ENCODE assay signal across 11 cellular contexts in genomic region chr18:3266062-3266608, GRCh38. TPM values are rescaled to one million over a fixed set of nuclear protein-coding genes. Genes with fewer than 3 reads are reported as not detected.
DNase-seq lines count a peak whose midpoint lies in the region; ATAC-seq, FAIRE-seq and TF ChIP-seq lines count a peak whose summit lies in the region.
"Had no signal": no experiment of that assay in that cellular context is flagged by ENCODE, and none has a peak within 500 bp of the region (broad histone marks: within the 10 kb centered on the region; RNA-seq: fewer than 3 reads in every experiment).

No MANE protein-coding gene starts in this region.

- peaks cover 3% of the 10 kb centered on the region for H3K9me1 ChIP-seq in endothelial cell of umbilical vein (replicated peaks; ENCODE audit: control insufficient read depth, extremely low read depth, insufficient read depth, low read length)

- dilution Hi-C loops in endothelial cell of umbilical vein (cut with MboI; ENCODE audit: extremely low pct_ligation_motif_present, low sequenced_read_pairs) = loop anchor here (25.0 kb wide), 1 partner anchor 196 kb away; the partner anchor contains the start of gene TGIF1

- H3K4me1 ChIP-seq in DOHH2 (ENCODE audit: control insufficient read depth, low read length) (peaks cover 68% of the 10 kb centered on the region), RWPE2 (ENCODE audit: insufficient read depth, poor library complexity, severe bottlenecking) (peaks cover 54% of the 10 kb centered on the region), endothelial cell of umbilical vein (ENCODE audit: control insufficient read depth, extremely low read depth, insufficient read depth, low read length) (peaks cover 58% of the 10 kb centered on the region)

- peak overlapping the region; percentile 73 for H3K4me2 ChIP-seq in DOHH2 (ENCODE audit: low read length)
- peak overlapping the region; percentile 97 for H3K4me2 ChIP-seq in endothelial cell of umbilical vein (ENCODE audit: insufficient read depth, low read length)

- peak overlapping the region; percentile 77 for H3K27ac Mint-ChIP-seq in progenitor cell of endocrine pancreas

- H3K79me2 ChIP-seq in DOHH2 (ENCODE audit: control insufficient read depth, low read length) = peaks cover 99% of the 10 kb centered on the region
- H3K79me2 ChIP-seq in endothelial cell of umbilical vein (ENCODE audit: control insufficient read depth, insufficient read depth, low read length) = peaks cover 91% of the 10 kb centered on the region

- TF ChIP-seq POLR2A in endothelial cell of umbilical vein (IDR thresholded peaks at IDR 0.05; ENCODE audit: low read depth, low read length) = no peak

- ATAC-seq in RWPE2 (ENCODE audit: low read depth) = no peak
- no peak for ATAC-seq in HG02763 (IDR thresholded peaks at IDR 0.05; ENCODE audit: unreplicated experiment)
- ATAC-seq: HCT116 had no signal

- POLR2A ChIA-PET in endothelial cell of umbilical vein (lab: Charles Lee) = interaction anchor here (0.6 kb wide), 1 partner anchor 406 kb away, joined by 6 read pairs; no protein-coding TSS in a partner anchor

- no peaks in the 10 kb centered on the region for H3K27me3 Mint-ChIP-seq in progenitor cell of endocrine pancreas

- TF ChIP-seq CTCF in DOHH2 (IDR thresholded peaks at IDR 0.05; ENCODE audit: low read depth, low read length, poor library complexity, severe bottlenecking) (no peak), RWPE2 (IDR thresholded peaks at IDR 0.05; ENCODE audit: poor library complexity, severe bottlenecking) (no peak), endothelial cell of umbilical vein (IDR thresholded peaks at IDR 0.05; ENCODE audit: extremely low read depth in 1 of 2, insufficient read depth in 1 of 2, low read depth in 1 of 2, low read length in 2 of 2) (no peak), progenitor cell of endocrine pancreas (IDR thresholded peaks at IDR 0.05; ENCODE audit: unreplicated experiment) (no peak)

- peaks cover 40% of the 10 kb centered on the region for H3K4me1 Mint-ChIP-seq in progenitor cell of endocrine pancreas (ENCODE audit: low read depth)

- intact Hi-C loops in endothelial cell of umbilical vein (cut with micrococcal nuclease) = no loop called here

- H3K9ac ChIP-seq in endothelial cell of umbilical vein (replicated peaks; ENCODE audit: extremely low read depth, insufficient read depth, low read length) = no peak overlapping the region

- no peak for FAIRE-seq in endothelial cell of umbilical vein (lab: Jason Lieb, UNC)

- peaks cover 25% of the 10 kb centered on the region for H3K36me3 ChIP-seq in DOHH2 (ENCODE audit: control insufficient read depth, low read length)
- peaks cover 18% of the 10 kb centered on the region; the same call in 1 of the 2 replicates for H3K36me3 ChIP-seq in RWPE2 (ENCODE audit: low read depth)
- peaks cover 0 to 2% of the 10 kb centered on the region in 2 experiments for H3K36me3 ChIP-seq in endothelial cell of umbilical vein (ENCODE audit: control insufficient read depth in 2 of 2, extremely low read depth in 1 of 2, insufficient read depth in 2 of 2, low read length in 2 of 2)

- no peak overlapping the region for H2AFZ ChIP-seq in endothelial cell of umbilical vein (ENCODE audit: low read depth, low read length)

- H3K4me3 Mint-ChIP-seq in progenitor cell of endocrine pancreas (ENCODE audit: low read depth) = no peak overlapping the region

- H3K27ac ChIP-seq in DOHH2 (ENCODE audit: low read depth, low read length) (no peak overlapping the region), RWPE2 (ENCODE audit: poor library complexity, severe bottlenecking) (peak overlapping the region; percentile 8), endothelial cell of umbilical vein (ENCODE audit: insufficient read depth, low read depth, low read length) (no peak overlapping the region)

- no peak for DNase-seq in RWPE2 (ENCODE audit: low spot score)
- DNase-seq in endothelial cell of umbilical vein (ENCODE audit: low read depth, low spot score) = no peak
- DNase-seq in progenitor cell of endocrine pancreas (ENCODE audit: low spot score, unreplicated experiment) = no peak
- no peak for DNase-seq in NCI-H446 treated with DMSO at 0.1 percent for 48 hours (lab: John Stamatoyannopoulos, UW)
- no peak for DNase-seq in SHP77 treated with DMSO at 0.1 percent for 48 hours (lab: John Stamatoyannopoulos, UW)
- DNase-seq: activated CD8-positive, alpha-beta memory T cell treated with anti-CD3 and anti-CD28 coated beads, Interleukin-2, amount 50 U/mL, for 4 hours; midbrain had no signal

- H3K9me2 ChIP-seq in DOHH2 (replicated peaks; ENCODE audit: control insufficient read depth, low read length) = no peaks in the 10 kb centered on the region

- no peaks in the 10 kb centered on the region for H3K36me3 Mint-ChIP-seq in progenitor cell of endocrine pancreas (ENCODE audit: insufficient read depth)
- H3K36me3 Mint-ChIP-seq: brain had no signal

- H3K27me3 ChIP-seq in DOHH2 (ENCODE audit: control insufficient read depth, low read length) (no peaks in the 10 kb centered on the region), RWPE2 (ENCODE audit: insufficient read depth, poor library complexity, severe bottlenecking) (no peaks in the 10 kb centered on the region), endothelial cell of umbilical vein (ENCODE audit: control insufficient read depth in 2 of 2, insufficient read depth in 2 of 2, low read length in 2 of 2) (no peaks in the 10 kb centered on the region)

- H3K9me3 ChIP-seq in DOHH2 (ENCODE audit: control insufficient read depth, insufficient read depth, low read length) = no peaks in the 10 kb centered on the region
- no peaks in the 10 kb centered on the region for H3K9me3 ChIP-seq in RWPE2 (ENCODE audit: severe bottlenecking)
- H3K9me3 ChIP-seq in endothelial cell of umbilical vein (replicated peaks; ENCODE audit: control insufficient read depth, insufficient read depth, low read length) = no peaks in the 10 kb centered on the region

- CTCF ChIA-PET in endothelial cell of umbilical vein (lab: Charles Lee) = interaction anchor here (0.5 to 1.4 kb wide), 4 partner anchors 57 to 400 kb away, joined by 3 to 6 read pairs (median 4); no protein-coding TSS in a partner anchor

- peaks cover 2% of the 10 kb centered on the region; the same call in 1 of the 2 replicates for H3F3A ChIP-seq in DOHH2 (ENCODE audit: control insufficient read depth, insufficient read depth)

- peak overlapping the region; percentile 7; the same call in 1 of the 2 replicates for H3K4me3 ChIP-seq in DOHH2 (ENCODE audit: low read length)
- H3K4me3 ChIP-seq in RWPE2 (ENCODE audit: severe bottlenecking) = no peak overlapping the region
- H3K4me3 ChIP-seq in endothelial cell of umbilical vein (replicated peaks in 1 of 3; ENCODE audit: insufficient read depth in 1 of 3, low read depth in 1 of 3, low read length in 3 of 3) = no peak overlapping the region

- no peaks in the 10 kb centered on the region for H3K9me3 Mint-ChIP-seq in progenitor cell of endocrine pancreas (ENCODE audit: low read depth)
- H3K9me3 Mint-ChIP-seq: brain had no signal

- peaks cover 46% of the 10 kb centered on the region for H4K20me1 ChIP-seq in DOHH2 (ENCODE audit: control insufficient read depth, insufficient read depth, low read depth, low read length)
- H4K20me1 ChIP-seq in endothelial cell of umbilical vein (replicated peaks; ENCODE audit: control insufficient read depth, extremely low read depth, insufficient read depth, low read length) = peaks cover 48% of the 10 kb centered on the region

- BruUV-seq in endothelial cell of umbilical vein (replicated peaks; lab: Mats Ljungman, UMichigan) = no TSS peak

TF ChIP-seq in endothelial cell of umbilical vein, 7 proteins besides CTCF, POLR2A, EP300 and RAD21 (continues in another document):
- no peak for TF ChIP-seq GATA2 (IDR thresholded peaks at IDR 0.05; ENCODE audit: insufficient read depth, insufficient read length, low read depth, low read length)
- no peak for TF ChIP-seq MYC (IDR thresholded peaks at IDR 0.05; ENCODE audit: low read depth, low read length)
- no peak for TF ChIP-seq EZH2 (IDR thresholded peaks at IDR 0.05; ENCODE audit: borderline replicate concordance, low read depth, low read length, severe bottlenecking)
- TF ChIP-seq, protein P1, sequence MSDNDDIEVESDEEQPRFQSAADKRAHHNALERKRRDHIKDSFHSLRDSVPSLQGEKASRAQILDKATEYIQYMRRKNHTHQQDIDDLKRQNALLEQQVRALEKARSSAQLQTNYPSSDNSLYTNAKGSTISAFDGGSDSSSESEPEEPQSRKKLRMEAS (IDR thresholded peaks at IDR 0.05; ENCODE audit: insufficient read depth, insufficient read length) = no peak

RNA-seq across cellular contexts. Expression of gene MYL12B, which starts 4.2 kb away (rescaled TPM):
- total RNA-seq in endothelial cell of umbilical vein (634 and 638 TPM in 2 replicates), progenitor cell of endocrine pancreas (187 and 193 TPM in 2 replicates)
- polyA plus RNA-seq in endothelial cell of umbilical vein = 681 and 724 TPM in 2 replicates
- 1,207 and 1,302 TPM in 2 replicates for polyA plus RNA-seq in endothelial cell of umbilical vein (2011; cell fraction: cytosol; rRNA removed)
- polyA plus RNA-seq in endothelial cell of umbilical vein (2011; cell fraction: nucleus; rRNA removed) = 415 and 445 TPM in 2 replicates
- polyA plus RNA-seq in endothelial cell of umbilical vein (2012) = 703 and 1,019 TPM in 2 replicates
- polyA minus RNA-seq in endothelial cell of umbilical vein = 483 and 580 TPM in 2 replicates
- polyA minus RNA-seq in endothelial cell of umbilical vein (2011; cell fraction: cytosol; rRNA and poly(A)+ RNA removed) = 115 TPM
- polyA minus RNA-seq in endothelial cell of umbilical vein (2011; cell fraction: nucleus; rRNA and poly(A)+ RNA removed) = 85.9 and 87.1 TPM in 2 replicates

RNA-seq across cellular contexts. Expression of gene MYL12A, which starts 18.5 kb away (rescaled TPM):
- total RNA-seq in endothelial cell of umbilical vein (793 and 796 TPM in 2 replicates), progenitor cell of endocrine pancreas (236 and 256 TPM in 2 replicates)
- polyA plus RNA-seq in endothelial cell of umbilical vein = 532 and 597 TPM in 2 replicates
- 814 and 900 TPM in 2 replicates for polyA plus RNA-seq in endothelial cell of umbilical vein (2011; cell fraction: cytosol; rRNA removed)
- 350 and 406 TPM in 2 replicates for polyA plus RNA-seq in endothelial cell of umbilical vein (2011; cell fraction: nucleus; rRNA removed)
- 760 and 962 TPM in 2 replicates for polyA plus RNA-seq in endothelial cell of umbilical vein (2012)
- polyA minus RNA-seq in endothelial cell of umbilical vein = 489 and 516 TPM in 2 replicates
- 117 TPM for polyA minus RNA-seq in endothelial cell of umbilical vein (2011; cell fraction: cytosol; rRNA and poly(A)+ RNA removed)
- 214 and 242 TPM in 2 replicates for polyA minus RNA-seq in endothelial cell of umbilical vein (2011; cell fraction: nucleus; rRNA and poly(A)+ RNA removed)

RNA-seq across cellular contexts. Expression of gene MYOM1, which starts 46.4 kb away (rescaled TPM):
- not detected in 2 replicates for total RNA-seq in endothelial cell of umbilical vein
- 0.05 and 0.08 TPM in 2 replicates for polyA plus RNA-seq in endothelial cell of umbilical vein
- polyA plus RNA-seq in endothelial cell of umbilical vein (2011; cell fraction: cytosol; rRNA removed) = 0.05 and 0.07 TPM in 2 replicates
- polyA plus RNA-seq in endothelial cell of umbilical vein (2011; cell fraction: nucleus; rRNA removed) = 0.05 and 0.29 TPM in 2 replicates
- 0.15 and 0.33 TPM in 2 replicates for polyA plus RNA-seq in endothelial cell of umbilical vein (2012)
- polyA minus RNA-seq in endothelial cell of umbilical vein = not detected in 2 replicates
- not detected for polyA minus RNA-seq in endothelial cell of umbilical vein (2011; cell fraction: cytosol; rRNA and poly(A)+ RNA removed)
- polyA minus RNA-seq in endothelial cell of umbilical vein (2011; cell fraction: nucleus; rRNA and poly(A)+ RNA removed) = not detected in 2 replicates
- 1.1 TPM in 2 replicates for total RNA-seq in progenitor cell of endocrine pancreas
